Comparison of ENCODE assay signal across 23 cellular contexts in the genomic region with DNA sequence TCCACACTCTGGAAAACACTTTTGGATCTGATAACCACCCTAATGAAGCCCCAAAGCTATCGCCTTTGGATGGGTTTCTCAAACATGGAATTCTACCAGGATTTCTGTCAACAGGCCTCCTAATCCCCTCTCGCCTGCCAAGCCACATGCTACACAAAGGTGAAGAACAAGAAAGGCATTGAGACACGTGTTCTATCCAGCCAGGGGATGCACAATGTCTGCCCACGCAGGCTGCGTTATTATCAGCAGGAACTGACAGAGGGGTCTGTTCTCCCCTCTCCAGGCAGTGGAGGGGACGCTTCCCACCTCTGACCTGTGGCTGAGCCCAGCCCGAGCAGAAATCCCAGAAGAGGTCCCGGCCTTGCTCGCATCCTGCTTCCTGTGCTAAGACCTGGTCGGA. TPM values are rescaled to one million over a fixed set of nuclear protein-coding genes. Genes with fewer than 3 reads are reported as not detected.
A peak's percentile ranks its signal among the peaks of the same experiment; 100 is the strongest.
DNase-seq lines count a peak whose midpoint lies in the region; ATAC-seq, FAIRE-seq and TF ChIP-seq lines count a peak whose summit lies in the region.
"Had no signal": no experiment of that assay in that cellular context is flagged by ENCODE, and none has a peak within 500 bp of the region (broad histone marks: within the 10 kb centered on the region; RNA-seq: fewer than 3 reads in every experiment).

No MANE protein-coding gene starts in this region.

- no peak overlapping the region for H3K4me3 ChIP-seq in breast epithelium
- no peak overlapping the region for H3K4me3 ChIP-seq in IMR-90 (ENCODE audit: insufficient read depth, low read depth, low read length)
- no peak overlapping the region for H3K4me3 ChIP-seq in K562
- no peak overlapping the region for H3K4me3 ChIP-seq in prostate gland
- H3K4me3 ChIP-seq in OCI-LY7 (ENCODE audit: low read depth, low read length, poor library complexity, severe bottlenecking) = no peak overlapping the region
- H3K4me3 ChIP-seq in suprapubic skin = no peak overlapping the region
- H3K4me3 ChIP-seq: BLaER1, GM12878, GM23338 had no signal

- H3K4me1 ChIP-seq in breast epithelium = peaks cover 4 to 9% of the 10 kb centered on the region in 2 donors
- H3K4me1 ChIP-seq in IMR-90 (ENCODE audit: control insufficient read depth, insufficient read depth, low read length) = peaks cover 2% of the 10 kb centered on the region; the same call in 1 of the 2 replicates
- no peaks in the 10 kb centered on the region for H3K4me1 ChIP-seq in K562 (replicated peaks in 1 of 2; ENCODE audit: control insufficient read depth in 2 of 2, insufficient read depth in 2 of 2, low read length in 2 of 2)
- peaks cover 17% of the 10 kb centered on the region for H3K4me1 ChIP-seq in prostate gland (replicated peaks)
- H3K4me1 ChIP-seq in OCI-LY7 (ENCODE audit: insufficient read depth, low read length, poor library complexity, severe bottlenecking) = no peaks in the 10 kb centered on the region
- H3K4me1 ChIP-seq in suprapubic skin = peaks cover 29% of the 10 kb centered on the region
- H3K4me1 ChIP-seq: Caco-2 had no signal

- H3K9me2 ChIP-seq in OCI-LY7 (ENCODE audit: insufficient read depth, low read length) = no peaks in the 10 kb centered on the region

- in situ Hi-C loops in IMR-90 (cut with MboI; ENCODE audit: low sequenced_read_pairs) = no loop called here
- in situ Hi-C loops in K562 (cut with MboI) = no loop called here

- TF ChIP-seq EP300 in K562 (IDR thresholded peaks at IDR 0.05; ENCODE audit: low read length) (no peak), suprapubic skin (IDR thresholded peaks at IDR 0.05) (no peak)

- H3K18ac ChIP-seq in IMR-90 (ENCODE audit: low read depth, low read length) = no peak overlapping the region

- no peaks in the 10 kb centered on the region for H3K79me1 ChIP-seq in IMR-90 (ENCODE audit: low read depth in 1 of 2, low read length in 2 of 2)

- no peaks in the 10 kb centered on the region for H3K36me3 Mint-ChIP-seq in MCF 10A (ENCODE audit: insufficient read depth, unreplicated experiment)
- H3K36me3 Mint-ChIP-seq: CD4-positive, CD25-positive, alpha-beta regulatory T cell; CD8-positive, alpha-beta T cell had no signal

- no peak overlapping the region for H3K27ac Mint-ChIP-seq in MCF 10A (ENCODE audit: low read depth, unreplicated experiment)
- H3K27ac Mint-ChIP-seq: B cell; CD4-positive, CD25-positive, alpha-beta regulatory T cell; CD8-positive, alpha-beta T cell; GM23338; H9 had no signal

- WGBS in IMR-90 (ENCODE audit: extremely low coverage in 2 of 2, insufficient read length in 1 of 2), 2 experiments = no CpG with 5 or more reads among the region's 10 CpGs
- WGBS in K562 (ENCODE audit: insufficient coverage, low coverage, missing lambda C conversion rate) = 24% methylated on average over 9 of the region's 10 CpGs
- WGBS in prostate gland = 50% methylated on average over 10 of the region's 10 CpGs
- WGBS in suprapubic skin = 78% methylated on average over 10 of the region's 10 CpGs

- H3K27ac ChIP-seq in breast epithelium = peak overlapping the region; percentile 64 to 72
- H3K27ac ChIP-seq in IMR-90 (ENCODE audit: insufficient read depth, low read length) = no peak overlapping the region
- H3K27ac ChIP-seq in K562 (ENCODE audit: extremely low read depth, low read depth, low read length) = no peak overlapping the region
- peak overlapping the region; percentile 4 to 50 for H3K27ac ChIP-seq in prostate gland
- no peak overlapping the region for H3K27ac ChIP-seq in OCI-LY7 (ENCODE audit: low read depth, low read length, poor library complexity, severe bottlenecking)
- H3K27ac ChIP-seq in suprapubic skin = no peak overlapping the region
- H3K27ac ChIP-seq: 22Rv1, BLaER1, C4-2B had no signal

- H4K8ac ChIP-seq in IMR-90 (ENCODE audit: low read depth in 2 of 2, low read length in 2 of 2) = no peak overlapping the region

- ATAC-seq in IMR-90 (ENCODE audit: low read depth) (no peak), K562 (no peak), GM18907 (IDR thresholded peaks at IDR 0.05; ENCODE audit: unreplicated experiment) (no peak)
- ATAC-seq: CD8-positive, alpha-beta T cell; GM12878; GM23338; HCT116 had no signal

- FAIRE-seq in K562 (lab: Jason Lieb, UNC) = no peak
- FAIRE-seq: A204.1, GM12878 had no signal

- H2AK9ac ChIP-seq in IMR-90 (replicated peaks; ENCODE audit: low read depth, low read length, poor library complexity) = no peak overlapping the region

- H2AK5ac ChIP-seq in IMR-90 (ENCODE audit: low read depth, low read length) = no peak overlapping the region

- H3K56ac ChIP-seq in IMR-90 (ENCODE audit: extremely low read depth, insufficient read depth, low read length) = no peak overlapping the region

- no peaks in the 10 kb centered on the region for H3K79me2 ChIP-seq in K562 (ENCODE audit: control insufficient read depth, insufficient read depth, low read length)
- no peaks in the 10 kb centered on the region for H3K79me2 ChIP-seq in OCI-LY7 (ENCODE audit: insufficient read depth, low read depth, low read length)

- H4K20me1 ChIP-seq in IMR-90 (ENCODE audit: insufficient read depth, low read length) = no peaks in the 10 kb centered on the region
- H4K20me1 ChIP-seq in K562 (replicated peaks; ENCODE audit: control insufficient read depth, insufficient read depth, low read length) = no peaks in the 10 kb centered on the region
- no peaks in the 10 kb centered on the region for H4K20me1 ChIP-seq in OCI-LY7 (ENCODE audit: insufficient read depth, low read length)
- H4K20me1 ChIP-seq: BLaER1 had no signal

- no peaks in the 10 kb centered on the region for H3K36me3 ChIP-seq in breast epithelium
- H3K36me3 ChIP-seq in IMR-90 (ENCODE audit: control insufficient read depth, insufficient read depth, low read length) = no peaks in the 10 kb centered on the region
- H3K36me3 ChIP-seq in K562 (ENCODE audit: control insufficient read depth, insufficient read depth, low read length) = no peaks in the 10 kb centered on the region
- H3K36me3 ChIP-seq in prostate gland = no peaks in the 10 kb centered on the region
- no peaks in the 10 kb centered on the region for H3K36me3 ChIP-seq in OCI-LY7 (ENCODE audit: insufficient read depth, low read length)
- no peaks in the 10 kb centered on the region for H3K36me3 ChIP-seq in suprapubic skin
- H3K36me3 ChIP-seq: BLaER1 had no signal

- POLR2A ChIA-PET in MCF 10A (lab: Yijun Ruan, JAX) (interaction anchor here (0.7 kb wide), 1 partner anchor 729 kb away, joined by 3 read pairs; no protein-coding TSS in a partner anchor), IMR-90 (lab: Charles Lee; ENCODE audit: unreplicated experiment) (no interaction called here), K562 (lab: Yijun Ruan, JAX) (no interaction called here), OCI-LY7 (lab: Charles Lee) (no interaction called here)

- H3K9me3 ChIP-seq in breast epithelium = no peaks in the 10 kb centered on the region
- H3K9me3 ChIP-seq in IMR-90 (ENCODE audit: control insufficient read depth, insufficient read depth, low read length) = no peaks in the 10 kb centered on the region
- H3K9me3 ChIP-seq in K562 (replicated peaks; ENCODE audit: control insufficient read depth, insufficient read depth, low read depth, low read length) = no peaks in the 10 kb centered on the region
- no peaks in the 10 kb centered on the region for H3K9me3 ChIP-seq in prostate gland
- H3K9me3 ChIP-seq in OCI-LY7 (ENCODE audit: low read length) = no peaks in the 10 kb centered on the region
- no peaks in the 10 kb centered on the region for H3K9me3 ChIP-seq in suprapubic skin
- H3K9me3 ChIP-seq: BLaER1, Caco-2 had no signal

- H3K9me1 ChIP-seq in IMR-90 (ENCODE audit: insufficient read depth, low read length) (no peaks in the 10 kb centered on the region), K562 (ENCODE audit: control insufficient read depth, insufficient read depth, low read length) (no peaks in the 10 kb centered on the region)

- H3K9me3 Mint-ChIP-seq in MCF 10A (ENCODE audit: unreplicated experiment) = no peaks in the 10 kb centered on the region
- H3K9me3 Mint-ChIP-seq: CD8-positive, alpha-beta T cell; GM23338; H9 had no signal

- H2AFZ ChIP-seq in IMR-90 (replicated peaks; ENCODE audit: low read length, poor library complexity) (no peak overlapping the region), K562 (ENCODE audit: low read depth, low read length) (peak overlapping the region; percentile 32; the same call in 1 of the 2 replicates), OCI-LY7 (ENCODE audit: low read length) (no peak overlapping the region)

- CTCF ChIA-PET in MCF 10A (lab: Yijun Ruan, JAX) (interaction anchor here (1.6 kb wide), 1 partner anchor 45 kb away, joined by 5 read pairs; the partner anchor contains the start of gene THBS1), IMR-90 (lab: Yijun Ruan, JAX) (no interaction called here), K562 (lab: Yijun Ruan, JAX; ENCODE audit: low intra/inter-chr PET ratio) (no interaction called here), OCI-LY7 (lab: Charles Lee; ENCODE audit: unreplicated experiment) (no interaction called here)

- no peak overlapping the region for H2BK5ac ChIP-seq in IMR-90 (ENCODE audit: low read depth, low read length, poor library complexity, severe bottlenecking)

- H2BK20ac ChIP-seq in IMR-90 (ENCODE audit: low read depth, low read length) = no peak overlapping the region

- no peaks in the 10 kb centered on the region for H3K27me3 Mint-ChIP-seq in MCF 10A (ENCODE audit: insufficient read depth, unreplicated experiment)

- H4K91ac ChIP-seq in IMR-90 (ENCODE audit: insufficient read depth, low read depth, low read length) = no peak overlapping the region; the same call in 1 of the 2 replicates

- H3K4ac ChIP-seq in IMR-90 (ENCODE audit: low read depth, low read length) = no peak overlapping the region

- H2BK120ac ChIP-seq in IMR-90 (ENCODE audit: low read depth, low read length) = peak overlapping the region; percentile 18; the same call in 1 of the 2 replicates

- H3K14ac ChIP-seq in IMR-90 (replicated peaks; ENCODE audit: low read depth, low read length) = no peak overlapping the region; the same call in 1 of the 2 replicates

- intact Hi-C loops in breast epithelium (cut with DNase I; ENCODE audit: low total_unique reads) (no loop called here), MCF 10A (cut with micrococcal nuclease) (no loop called here), IMR-90 (cut with micrococcal nuclease) (no loop called here), K562 (cut with micrococcal nuclease) (no loop called here), prostate gland (cut with DNase I) (no loop called here), OCI-LY7 (cut with micrococcal nuclease; ENCODE audit: unreplicated experiment) (no loop called here)

- TF ChIP-seq CTCF in breast epithelium (IDR thresholded peaks at IDR 0.05) (no peak), MCF 10A (IDR thresholded peaks at IDR 0.05; ENCODE audit: unreplicated experiment) (no peak), IMR-90 (conservative IDR thresholded peaks at IDR 0.05; ENCODE audit: low read depth, low read length) (no peak), K562 (IDR thresholded peaks at IDR 0.05 in 2 of 3, conservative IDR thresholded peaks at IDR 0.05 in 1 of 3; ENCODE audit: insufficient read depth in 2 of 3, low read depth in 1 of 3, low read length in 3 of 3) (no peak), prostate gland (IDR thresholded peaks at IDR 0.05) (no peak), OCI-LY7 (conservative IDR thresholded peaks at IDR 0.05; ENCODE audit: low read length) (no peak), suprapubic skin (IDR thresholded peaks at IDR 0.05) (no peak)

- BruUV-seq in MCF 10A (replicated peaks; lab: Mats Ljungman, UMichigan) (no TSS peak), IMR-90 (replicated peaks; lab: Mats Ljungman, UMichigan) (no TSS peak), K562 (replicated peaks; lab: Mats Ljungman, UMichigan) (no TSS peak), OCI-LY7 (replicated peaks; lab: Mats Ljungman, UMichigan) (no TSS peak)

- no peak overlapping the region for H3K4me2 ChIP-seq in IMR-90 (ENCODE audit: low read depth, low read length)
- no peak overlapping the region for H3K4me2 ChIP-seq in K562 (ENCODE audit: insufficient read depth, low read length)
- no peak overlapping the region for H3K4me2 ChIP-seq in OCI-LY7 (ENCODE audit: low read length)
- H3K4me2 ChIP-seq: BLaER1, GM23338 had no signal

- H3K4me3 Mint-ChIP-seq in MCF 10A (ENCODE audit: unreplicated experiment) = no peak overlapping the region
- H3K4me3 Mint-ChIP-seq: B cell; CD4-positive, CD25-positive, alpha-beta regulatory T cell; CD8-positive, alpha-beta T cell; GM23338; H9 had no signal

- H2BK15ac ChIP-seq in IMR-90 (ENCODE audit: low read depth, low read length) = no peak overlapping the region

- H3K23ac ChIP-seq in IMR-90 (ENCODE audit: low read depth, low read length) = no peak overlapping the region

- TF ChIP-seq RAD21 in IMR-90 (IDR thresholded peaks at IDR 0.05; ENCODE audit: low read length) (no peak), K562 (CRISPR knock-in tag; conservative IDR thresholded peaks at IDR 0.05 in 1 of 2, IDR thresholded peaks at IDR 0.05 in 1 of 2) (no peak)

- DNase-seq in breast epithelium (ENCODE audit: low spot score in 2 of 2) = peak in 1 of 2 donors; percentile 59
- DNase-seq in MCF 10A (ENCODE audit: unreplicated experiment) = no peak
- DNase-seq in IMR-90 = no peak
- no peak for DNase-seq in K562 (ENCODE audit: extremely low read depth in 1 of 4, low spot score in 3 of 4)
- DNase-seq in prostate gland (ENCODE audit: low spot score) = peak; percentile 71
- DNase-seq in OCI-LY7 (ENCODE audit: low spot score) = no peak
- DNase-seq in suprapubic skin (ENCODE audit: low spot score in 2 of 2) = no peak
- DNase-seq: Caco-2; CD4-positive, CD25-positive, alpha-beta regulatory T cell; CD8-positive, alpha-beta T cell; DMS153; DND-41; GDM1; H9 had no signal

- no peak overlapping the region for H4K5ac ChIP-seq in IMR-90 (ENCODE audit: low read depth, low read length)

- H3K27me3 ChIP-seq in breast epithelium (no peaks in the 10 kb centered on the region), IMR-90 (ENCODE audit: control insufficient read depth, insufficient read depth, low read length) (no peaks in the 10 kb centered on the region), K562 (ENCODE audit: control insufficient read depth in 2 of 2, insufficient read depth in 2 of 2, low read length in 2 of 2) (peaks cover 0 to 11% of the 10 kb centered on the region in 2 experiments; a peak in 2 of 5 replicates), prostate gland (replicated peaks; ENCODE audit: insufficient read depth) (no peaks in the 10 kb centered on the region), suprapubic skin (no peaks in the 10 kb centered on the region)
- H3K27me3 ChIP-seq: BLaER1 had no signal

- dilution Hi-C loops in IMR-90 (cut with HindIII; ENCODE audit: low sequenced_read_pairs, unreplicated experiment) = no loop called here

- H3K9ac ChIP-seq in IMR-90 (ENCODE audit: low read depth, low read length) (no peak overlapping the region), K562 (ENCODE audit: insufficient read depth in 1 of 2, low read depth in 2 of 2, low read length in 2 of 2) (no peak overlapping the region)
- H3K9ac ChIP-seq: BLaER1 had no signal

- peaks cover 7% of the 10 kb centered on the region for H3K4me1 Mint-ChIP-seq in MCF 10A (ENCODE audit: insufficient read depth, unreplicated experiment)
- H3K4me1 Mint-ChIP-seq: B cell; CD4-positive, CD25-positive, alpha-beta regulatory T cell had no signal

- TF ChIP-seq POLR2A in breast epithelium (IDR thresholded peaks at IDR 0.05) (no peak), IMR-90 (IDR thresholded peaks at IDR 0.05; ENCODE audit: low read depth, low read length) (no peak), K562 (conservative IDR thresholded peaks at IDR 0.05) (no peak), prostate gland (IDR thresholded peaks at IDR 0.05) (no peak), suprapubic skin (IDR thresholded peaks at IDR 0.05) (no peak)

RNA-seq across cellular contexts. Expression of gene THBS1, which starts 45.4 kb away (rescaled TPM):
- total RNA-seq in breast epithelium (100 to 1,000 TPM; 106 to 623 (median 386) TPM), MCF 10A (2022) (103 and 393 TPM in 2 replicates), IMR-90 (2012; rRNA removed) (3,217 and 4,071 TPM in 2 replicates), K562 (2014; rRNA removed) (0.23 and 0.29 TPM in 2 replicates), K562 (2014; rRNA removed; fragmentation: Illumina TruSeq; extraction: Trizol) (0.40 and 0.51 TPM in 2 replicates), K562 (2015; rRNA removed; fragmentation: Illumina TruSeq; extraction: Trizol) (0.53 and 0.65 TPM in 2 replicates), K562 (2021) (1.3 and 2.0 TPM in 2 replicates), prostate gland (10 to 100 TPM; 50.1 to 95.7 TPM), OCI-LY7 (2022) (0.51 and 1.3 TPM in 2 replicates), suprapubic skin (100 to 1,000 TPM in 1 of 4 donors, 10 to 100 TPM in 3; 82.0 to 396 (median 89.6) TPM)
- polyA plus RNA-seq in IMR-90 (2012; rRNA removed) (1,562 and 1,711 TPM in 2 replicates), K562 (2011; rRNA removed) (0.16 and 0.64 TPM in 2 replicates), K562 (2014; fragmentation: Illumina TruSeq; extraction: Trizol) (0.12 and 0.40 TPM in 2 replicates), K562 (2014; fragmentation: Nextera tagmentation; extraction: Ambion mirVana) (under 1 TPM; 0.04 to 0.08 TPM), K562 (2014; rRNA removed) (0.07 and 1.0 TPM in 2 replicates)
- polyA plus RNA-seq in IMR-90 (2012; cell fraction: cytosol; rRNA removed) = 567 and 904 TPM in 2 replicates
- 2,496 and 5,799 TPM in 2 replicates for polyA plus RNA-seq in IMR-90 (2012; cell fraction: nucleus; rRNA removed; ENCODE audit: low replicate concordance)
- total RNA-seq in K562 (2011; cell fraction: chromatin; rRNA removed; ENCODE audit: low replicate concordance) = 3.7 and 5.3 TPM in 2 replicates
- total RNA-seq in K562 (2011; cell fraction: nucleolus; rRNA removed) = 2.2 and 3.2 TPM in 2 replicates
- total RNA-seq in K562 (2011; cell fraction: nucleoplasm; rRNA removed) = 2.1 and 3.4 TPM in 2 replicates
- 0.44 and 1.9 TPM in 2 replicates for polyA plus RNA-seq in K562 (2011; cell fraction: cytosol; rRNA removed)
- polyA plus RNA-seq in K562 (2011; cell fraction: nucleus; rRNA removed) = 0.44 and 7.7 TPM in 2 replicates
- 0.31 and 0.84 TPM in 2 replicates for polyA plus RNA-seq in K562 (2012)
- 0.42 and 2.6 TPM in 2 replicates for polyA minus RNA-seq in K562 (2011; rRNA and poly(A)+ RNA removed)
- 2.8 and 4.3 TPM in 2 replicates for polyA minus RNA-seq in K562 (2011; cell fraction: cytosol; rRNA and poly(A)+ RNA removed)
- polyA minus RNA-seq in K562 (2011; cell fraction: nucleus; rRNA and poly(A)+ RNA removed) = 1.1 and 7.7 TPM in 2 replicates
- total RNA-seq in OCI-LY7 (2014; rRNA removed; shearing (Covaris generic)) = not detected in 2 replicates

Comparison
In these comparisons a context has a peak if more than half of its experiments do, and no peak if none do; other contexts are left out.
1. H3K27ac ChIP-seq: peak in breast epithelium (2 of 2) and prostate gland (2 of 2); none in IMR-90 (single experiment), K562 (single experiment), OCI-LY7 (single experiment) and suprapubic skin (single experiment).
2. RNA of gene THBS1, which starts 45.4 kb away (total RNA-seq): 3,217 to 4,071 TPM in IMR-90, 103 to 393 TPM in MCF 10A, 106 to 623 TPM in breast epithelium, 50.1 to 95.7 TPM in prostate gland and 82.0 to 396 TPM in suprapubic skin; 0.23 to 5.3 TPM in K562 and 0.51 to 1.3 TPM in OCI-LY7; every median in the first group is over 4 times any median in the second.